In genomic region chr21:40176732-40177131, GRCh38 we compare ENCODE assay signal across 16 cellular contexts.
DNase-seq lines count a peak whose midpoint lies in the region; ATAC-seq lines count a peak whose summit lies in the region.
"Had no signal": no experiment of that assay in that cellular context is flagged by ENCODE, and none has a peak within 500 bp of the region (broad histone marks: within the 10 kb centered on the region; RNA-seq: fewer than 3 reads in every experiment).

No MANE protein-coding gene starts in this region.

- DNase-seq in Ammon's horn (ENCODE audit: low spot score) (peak; percentile 30), NCI-H1417 (lab: John Stamatoyannopoulos, UW) (peak; percentile 84 to 99 (median 95)), NCI-H2196 treated with DMSO at 0.1 percent for 48 hours (lab: John Stamatoyannopoulos, UW; ENCODE audit: unreplicated experiment) (peak; percentile 96), SHP77 treated with DMSO at 0.1 percent for 48 hours (lab: John Stamatoyannopoulos, UW) (peak; percentile 74), MV-4-11 (lab: John Stamatoyannopoulos, UW) (no peak), ecto neural progenitor cell (ENCODE audit: low spot score) (no peak), putamen (ENCODE audit: low spot score) (no peak)
- DNase-seq: activated CD4-positive, alpha-beta T cell treated with anti-CD3 and anti-CD28 coated beads, Interleukin-2, amount 50 U/mL, for 48 hours; activated T-cell treated with anti-CD3 and anti-CD28 coated beads, Interleukin-2, amount 50 U/mL, for 48 hours; CD4-positive, CD25-positive, alpha-beta regulatory T cell; esophagus squamous epithelium; left cardiac atrium; NCI-H1048; PC-9; tibial artery had no signal

- ATAC-seq in GM19351 (IDR thresholded peaks at IDR 0.05; ENCODE audit: unreplicated experiment), result no peak
- ATAC-seq: left cardiac atrium had no signal

Comparison
In these comparisons a context has a peak if more than half of its experiments do, and no peak if none do; other contexts are left out.
1. DNase-seq: peak in Ammon's horn (single experiment), NCI-H1417 (3 of 3), NCI-H2196 treated with DMSO at 0.1 percent for 48 hours (single experiment) and SHP77 treated with DMSO at 0.1 percent for 48 hours (single experiment); none in MV-4-11 (single experiment), ecto neural progenitor cell (single experiment) and putamen (single experiment).